Comparison of ENCODE assay signal across 10 cellular contexts in the genomic region with DNA sequence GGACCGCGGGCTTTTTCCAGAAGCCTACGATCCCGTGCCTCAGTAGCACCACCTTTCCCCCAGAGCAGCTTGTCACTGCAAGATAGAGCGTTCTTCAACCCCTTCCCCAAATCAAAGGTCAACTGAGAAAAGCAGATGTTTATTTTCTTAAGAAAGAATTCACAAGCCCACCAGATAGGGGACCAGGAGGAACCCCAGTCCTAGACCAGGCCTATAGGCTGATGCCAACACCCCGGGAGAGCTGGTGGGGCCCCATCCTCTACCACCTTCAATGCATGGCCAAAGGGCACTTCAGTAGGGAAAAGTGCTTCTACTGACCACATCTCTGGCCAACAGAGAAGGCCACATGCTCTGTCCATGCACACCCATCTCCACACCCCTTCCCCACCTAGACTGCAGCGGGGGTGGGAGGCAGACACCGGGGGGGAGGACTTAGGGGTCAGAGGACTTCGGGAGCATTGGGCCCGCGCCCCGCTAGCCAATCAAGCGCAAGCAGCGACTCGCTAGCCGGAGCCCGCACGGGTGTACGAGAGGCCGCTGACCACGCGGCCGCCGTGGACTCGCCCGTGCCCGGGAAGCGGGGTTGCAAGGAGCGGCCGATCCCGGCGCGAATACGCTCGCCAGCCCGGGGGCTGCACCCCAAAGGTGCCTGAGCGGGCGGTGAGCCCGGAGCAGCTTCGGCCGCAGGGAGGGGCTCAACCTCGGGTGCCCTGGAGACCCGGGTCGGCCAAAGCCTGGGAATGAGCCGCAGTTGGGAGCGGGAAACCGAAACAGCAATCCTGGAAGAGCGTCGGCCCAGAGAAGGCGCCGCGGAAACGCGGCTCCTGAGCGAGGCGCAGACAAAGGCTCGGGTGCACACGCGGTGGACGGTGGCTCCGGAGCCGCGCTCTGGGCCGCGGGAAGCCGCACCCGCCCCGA. TPM values are rescaled to one million over a fixed set of nuclear protein-coding genes. Genes with fewer than 3 reads are reported as not detected.
DNase-seq lines count a peak whose midpoint lies in the region; ATAC-seq lines count a peak whose summit lies in the region.
"Had no signal": no experiment of that assay in that cellular context is flagged by ENCODE, and none has a peak within 500 bp of the region (broad histone marks: within the 10 kb centered on the region; RNA-seq: fewer than 3 reads in every experiment).

No MANE protein-coding gene starts in this region.

- H3K4me1 ChIP-seq in rectal smooth muscle tissue (ENCODE audit: control insufficient read depth, insufficient read depth, low read length), result peaks cover 13% of the 10 kb centered on the region

- peaks cover 20% of the 10 kb centered on the region for H3K27me3 ChIP-seq in rectal smooth muscle tissue (ENCODE audit: control insufficient read depth, insufficient read depth, low read length)

- H3K4me1 Mint-ChIP-seq in T-helper 17 cell, result peaks cover 6% of the 10 kb centered on the region

- H3K27ac Mint-ChIP-seq in T-helper 17 cell, result no peak overlapping the region

- peaks cover 5% of the 10 kb centered on the region for H3K36me3 Mint-ChIP-seq in T-helper 17 cell (ENCODE audit: low read depth)

- no peak overlapping the region for H3K27ac ChIP-seq in rectal smooth muscle tissue (ENCODE audit: low read depth, low read length)

- ATAC-seq in T-helper 17 cell, result no peak
- ATAC-seq in GM21825 (IDR thresholded peaks at IDR 0.05; ENCODE audit: unreplicated experiment), result no peak
- ATAC-seq in GM18873 (IDR thresholded peaks at IDR 0.05; ENCODE audit: low FRiP score, unreplicated experiment), result no peak

- H3K36me3 ChIP-seq in rectal smooth muscle tissue (ENCODE audit: control insufficient read depth, insufficient read depth, low read length), result no peaks in the 10 kb centered on the region

- peak overlapping the region; percentile 62 for H3K4me3 ChIP-seq in rectal smooth muscle tissue (ENCODE audit: low read length)

- DNase-seq in D341Med (ENCODE audit: low spot score) (peak; percentile 55), T-helper 17 cell (no peak), hepatic stellate cell (ENCODE audit: low spot score) (peak; percentile 54), globus pallidus (ENCODE audit: low spot score) (no peak)
- no peak for DNase-seq in activated CD8-positive, alpha-beta memory T cell treated with anti-CD3 and anti-CD28 coated beads, Interleukin-2, amount 50 U/mL, for 48 hours
- DNase-seq: activated CD4-positive, CD25-positive, alpha-beta regulatory T cell treated with anti-CD3 and anti-CD28 coated beads, Interleukin-2, amount 50 U/mL, for 72 hours; NCI-H2171 treated with DMSO at 0.1 percent for 48 hours had no signal

- peaks cover 42% of the 10 kb centered on the region for H3K27me3 Mint-ChIP-seq in T-helper 17 cell

- H3K4me3 Mint-ChIP-seq in T-helper 17 cell, result peak overlapping the region; percentile 45

- H3K9me3 ChIP-seq in T-helper 17 cell (ENCODE audit: control insufficient read depth, low read length, poor library complexity, severe bottlenecking), result no peaks in the 10 kb centered on the region

- no peak overlapping the region for H3K9ac ChIP-seq in rectal smooth muscle tissue (ENCODE audit: low read length)

RNA-seq across cellular contexts. Expression of gene PDE10A, which starts 2.8 kb away (rescaled TPM):
- under 1 TPM in 1 of 2 donors, not detected in 1; 0.20 TPM for total RNA-seq in T-helper 17 cell

Comparison
In these comparisons a context has a peak if more than half of its experiments do, and no peak if none do; other contexts are left out.
1. DNase-seq: peak in D341Med (single experiment) and hepatic stellate cell (single experiment); none in T-helper 17 cell (0 of 3), globus pallidus (single experiment) and activated CD8-positive, alpha-beta memory T cell treated with anti-CD3 and anti-CD28 coated beads, Interleukin-2, amount 50 U/mL, for 48 hours (single experiment).